Comparison of ENCODE assay signal across 11 cellular contexts in genomic region chr10:77907900-77908717, GRCh38. TPM values are rescaled to one million over a fixed set of nuclear protein-coding genes. Genes with fewer than 3 reads are reported as not detected.
DNase-seq lines count a peak whose midpoint lies in the region; ATAC-seq and TF ChIP-seq lines count a peak whose summit lies in the region.
"Had no signal": no experiment of that assay in that cellular context is flagged by ENCODE, and none has a peak within 500 bp of the region (broad histone marks: within the 10 kb centered on the region; RNA-seq: fewer than 3 reads in every experiment).

No MANE protein-coding gene starts in this region.

- no peaks in the 10 kb centered on the region for H4K20me1 ChIP-seq in OCI-LY7 (ENCODE audit: insufficient read depth, low read length)

- no peaks in the 10 kb centered on the region for H3K36me3 Mint-ChIP-seq in activated CD4-positive, alpha-beta T cell treated with anti-CD3 and anti-CD28 coated beads for 36 hours (ENCODE audit: low read depth)
- H3K36me3 Mint-ChIP-seq in stimulated activated memory B cell treated with anti-CD40 and anti-IgM and Interleukin-4, amounts not matched to agents 10 μg/mL and 1 μg/mL and 100 μg/mL, for 72 hours: no peaks in the 10 kb centered on the region
- H3K36me3 Mint-ChIP-seq in activated T-helper 17 cell treated with anti-CD3 and anti-CD28 coated beads, Interleukin-2, amount 50 U/mL, for 72 hours (ENCODE audit: low read depth): no peaks in the 10 kb centered on the region
- no peaks in the 10 kb centered on the region for H3K36me3 Mint-ChIP-seq in naive thymus-derived CD8-positive, alpha-beta T cell
- H3K36me3 Mint-ChIP-seq: CD14-positive monocyte had no signal

- TF ChIP-seq POLR2A in erythroblast (IDR thresholded peaks at IDR 0.05; ENCODE audit: low read length): no peak

- no peaks in the 10 kb centered on the region for H3K4me1 ChIP-seq in OCI-LY7 (ENCODE audit: insufficient read depth, low read length, poor library complexity, severe bottlenecking)

- BruUV-seq in OCI-LY7 (replicated peaks; lab: Mats Ljungman, UMichigan): no TSS peak

- peak; percentile 20 for DNase-seq in activated CD4-positive, alpha-beta T cell treated with anti-CD3 and anti-CD28 coated beads for 36 hours
- DNase-seq in activated CD4-positive, alpha-beta T cell treated with anti-CD3 and anti-CD28 coated beads for 1 hour: no peak
- DNase-seq in OCI-LY7 (ENCODE audit: low spot score) (peak; percentile 18), erythroblast (lab: John Stamatoyannopoulos, UW) (peak; percentile 31 to 50)
- no peak for DNase-seq in naive thymus-derived CD8-positive, alpha-beta T cell

- H3K4me1 Mint-ChIP-seq in activated CD4-positive, alpha-beta T cell treated with anti-CD3 and anti-CD28 coated beads for 36 hours: no peaks in the 10 kb centered on the region
- H3K4me1 Mint-ChIP-seq in stimulated activated memory B cell treated with anti-CD40 and anti-IgM and Interleukin-4, amounts not matched to agents 10 μg/mL and 1 μg/mL and 100 μg/mL, for 72 hours: peaks cover 7% of the 10 kb centered on the region
- H3K4me1 Mint-ChIP-seq in activated T-helper 17 cell treated with anti-CD3 and anti-CD28 coated beads, Interleukin-2, amount 50 U/mL, for 72 hours: no peaks in the 10 kb centered on the region
- peaks cover 0 to 3% (median 0%) of the 10 kb centered on the region in 4 donors for H3K4me1 Mint-ChIP-seq in naive thymus-derived CD8-positive, alpha-beta T cell

- H3K27me3 Mint-ChIP-seq in activated CD4-positive, alpha-beta T cell treated with anti-CD3 and anti-CD28 coated beads for 36 hours: peaks cover 4% of the 10 kb centered on the region
- H3K27me3 Mint-ChIP-seq in stimulated activated memory B cell treated with anti-CD40 and anti-IgM and Interleukin-4, amounts not matched to agents 10 μg/mL and 1 μg/mL and 100 μg/mL, for 72 hours: peaks cover 40% of the 10 kb centered on the region
- H3K27me3 Mint-ChIP-seq in activated T-helper 17 cell treated with anti-CD3 and anti-CD28 coated beads, Interleukin-2, amount 50 U/mL, for 72 hours: peaks cover 9% of the 10 kb centered on the region
- H3K27me3 Mint-ChIP-seq in naive thymus-derived CD8-positive, alpha-beta T cell: peaks cover 0 to 17% (median 6%) of the 10 kb centered on the region in 5 donors

- H3K4me2 ChIP-seq in OCI-LY7 (ENCODE audit: low read length): no peak overlapping the region

- H3K4me3 ChIP-seq in OCI-LY7 (ENCODE audit: low read depth, low read length, poor library complexity, severe bottlenecking): no peak overlapping the region

- H3K79me2 ChIP-seq in OCI-LY7 (ENCODE audit: insufficient read depth, low read depth, low read length): no peaks in the 10 kb centered on the region

- TF ChIP-seq CTCF in OCI-LY7 (conservative IDR thresholded peaks at IDR 0.05; ENCODE audit: low read length): peak; percentile 60

- H3K9me3 Mint-ChIP-seq in activated CD4-positive, alpha-beta T cell treated with anti-CD3 and anti-CD28 coated beads for 36 hours (ENCODE audit: low read depth): no peaks in the 10 kb centered on the region
- H3K9me3 Mint-ChIP-seq in stimulated activated memory B cell treated with anti-CD40 and anti-IgM and Interleukin-4, amounts not matched to agents 10 μg/mL and 1 μg/mL and 100 μg/mL, for 72 hours: no peaks in the 10 kb centered on the region
- no peaks in the 10 kb centered on the region for H3K9me3 Mint-ChIP-seq in activated T-helper 17 cell treated with anti-CD3 and anti-CD28 coated beads, Interleukin-2, amount 50 U/mL, for 72 hours
- H3K9me3 Mint-ChIP-seq in naive thymus-derived CD8-positive, alpha-beta T cell: no peaks in the 10 kb centered on the region
- H3K9me3 Mint-ChIP-seq: activated T-helper 1 cell treated with anti-CD3 and anti-CD28 coated beads, Interleukin-12 subunit alpha, Interleukin-12 subunit beta, Interleukin-2, Interleukin-4 antibody, amounts not matched to agents 30 ng/mL and 10 ng/mL and 1 ng/mL, durations not matched to agents 14 hours and 24 hours and 36 hours; T-helper 2 cell treated with Interferon-gamma antibody and Interleukin-4, amounts not matched to agents 5 μg/mL and 100 μg/mL, for 36 hours had no signal

- H3K9me2 ChIP-seq in OCI-LY7 (ENCODE audit: insufficient read depth, low read length): no peaks in the 10 kb centered on the region

- POLR2A ChIA-PET in activated CD4-positive, alpha-beta T cell treated with anti-CD3 and anti-CD28 coated beads for 36 hours (lab: Charles Lee): no interaction called here
- POLR2A ChIA-PET in OCI-LY7 (lab: Charles Lee): no interaction called here
- POLR2A ChIA-PET in naive thymus-derived CD8-positive, alpha-beta T cell (lab: Charles Lee): no interaction called here

- intact Hi-C loops in activated CD4-positive, alpha-beta T cell treated with anti-CD3 and anti-CD28 coated beads for 36 hours (cut with DNase I, micrococcal nuclease): no loop called here
- intact Hi-C loops in OCI-LY7 (cut with micrococcal nuclease; ENCODE audit: unreplicated experiment): no loop called here

- H3K36me3 ChIP-seq in OCI-LY7 (ENCODE audit: insufficient read depth, low read length): no peaks in the 10 kb centered on the region

- H3K27ac Mint-ChIP-seq in activated CD4-positive, alpha-beta T cell treated with anti-CD3 and anti-CD28 coated beads for 36 hours: no peak overlapping the region
- no peak overlapping the region for H3K27ac Mint-ChIP-seq in stimulated activated memory B cell treated with anti-CD40 and anti-IgM and Interleukin-4, amounts not matched to agents 10 μg/mL and 1 μg/mL and 100 μg/mL, for 72 hours
- no peak overlapping the region for H3K27ac Mint-ChIP-seq in activated T-helper 17 cell treated with anti-CD3 and anti-CD28 coated beads, Interleukin-2, amount 50 U/mL, for 72 hours
- peak overlapping the region in 1 of 10 donors; percentile 50 for H3K27ac Mint-ChIP-seq in naive thymus-derived CD8-positive, alpha-beta T cell
- H3K27ac Mint-ChIP-seq: activated T-helper 1 cell treated with anti-CD3 and anti-CD28 coated beads, Interleukin-12 subunit alpha, Interleukin-12 subunit beta, Interleukin-2, Interleukin-4 antibody, amounts not matched to agents 30 ng/mL and 10 ng/mL and 1 ng/mL, durations not matched to agents 14 hours and 24 hours and 36 hours; T-helper 2 cell treated with Interferon-gamma antibody and Interleukin-4, amounts not matched to agents 5 μg/mL and 100 μg/mL, for 36 hours had no signal

- H3K9me3 ChIP-seq in OCI-LY7 (ENCODE audit: low read length): no peaks in the 10 kb centered on the region

- no peak for ATAC-seq in activated CD4-positive, alpha-beta T cell treated with anti-CD3 and anti-CD28 coated beads for 36 hours
- ATAC-seq in stimulated activated memory B cell treated with anti-CD40 and anti-IgM and Interleukin-4, amounts not matched to agents 10 μg/mL and 1 μg/mL and 100 μg/mL, for 72 hours: peak; percentile 56
- no peak for ATAC-seq in HG03175 (IDR thresholded peaks at IDR 0.05; ENCODE audit: unreplicated experiment)
- no peak for ATAC-seq in activated T-helper 17 cell treated with anti-CD3 and anti-CD28 coated beads, Interleukin-2, amount 50 U/mL, for 72 hours (replicated peaks)
- no peak for ATAC-seq in naive thymus-derived CD8-positive, alpha-beta T cell

- no peak overlapping the region for H2AFZ ChIP-seq in OCI-LY7 (ENCODE audit: low read length)

- H3K4me3 Mint-ChIP-seq in activated CD4-positive, alpha-beta T cell treated with anti-CD3 and anti-CD28 coated beads for 36 hours: no peak overlapping the region
- no peak overlapping the region for H3K4me3 Mint-ChIP-seq in stimulated activated memory B cell treated with anti-CD40 and anti-IgM and Interleukin-4, amounts not matched to agents 10 μg/mL and 1 μg/mL and 100 μg/mL, for 72 hours
- no peak overlapping the region for H3K4me3 Mint-ChIP-seq in activated T-helper 17 cell treated with anti-CD3 and anti-CD28 coated beads, Interleukin-2, amount 50 U/mL, for 72 hours
- H3K4me3 Mint-ChIP-seq in naive thymus-derived CD8-positive, alpha-beta T cell: no peak overlapping the region
- H3K4me3 Mint-ChIP-seq: activated T-helper 1 cell treated with anti-CD3 and anti-CD28 coated beads, Interleukin-12 subunit alpha, Interleukin-12 subunit beta, Interleukin-2, Interleukin-4 antibody, amounts not matched to agents 30 ng/mL and 10 ng/mL and 1 ng/mL, durations not matched to agents 14 hours and 24 hours and 36 hours; CD14-positive monocyte; T-helper 2 cell treated with Interferon-gamma antibody and Interleukin-4, amounts not matched to agents 5 μg/mL and 100 μg/mL, for 36 hours had no signal

- CTCF ChIA-PET in activated CD4-positive, alpha-beta T cell treated with anti-CD3 and anti-CD28 coated beads for 36 hours (lab: Charles Lee): no interaction called here
- CTCF ChIA-PET in OCI-LY7 (lab: Charles Lee; ENCODE audit: unreplicated experiment): no interaction called here

- H3K27ac ChIP-seq in OCI-LY7 (ENCODE audit: low read depth, low read length, poor library complexity, severe bottlenecking): no peak overlapping the region

RNA-seq across cellular contexts. Expression of gene DLG5, which starts 18.4 kb away (rescaled TPM):
- 1 to 10 TPM; 2.1 to 2.3 TPM for total RNA-seq in activated CD4-positive, alpha-beta T cell treated with anti-CD3 and anti-CD28 coated beads for 36 hours
- 0.13 TPM in 1 of 2 replicates, not detected in the other for total RNA-seq in OCI-LY7 (2014; rRNA removed; shearing (Covaris generic))
- 0.17 and 0.27 TPM in 2 replicates for total RNA-seq in OCI-LY7 (2022)
- total RNA-seq in activated T-helper 17 cell treated with anti-CD3 and anti-CD28 coated beads, Interleukin-2, amount 50 U/mL, for 72 hours: 1 to 10 TPM; 3.0 to 7.1 TPM
- total RNA-seq in naive thymus-derived CD8-positive, alpha-beta T cell: under 1 TPM; 0.30 to 0.55 TPM
- polyA plus RNA-seq in naive thymus-derived CD8-positive, alpha-beta T cell: under 1 TPM in 2 of 3 donors, not detected in 1; 0.04 to 0.54 TPM

Comparison
In these comparisons a context has a peak if more than half of its experiments do, and no peak if none do; other contexts are left out.
1. DNase-seq: peak in activated CD4-positive, alpha-beta T cell treated with anti-CD3 and anti-CD28 coated beads for 36 hours (single experiment), OCI-LY7 (single experiment) and erythroblast (2 of 2); none in activated CD4-positive, alpha-beta T cell treated with anti-CD3 and anti-CD28 coated beads for 1 hour (single experiment) and naive thymus-derived CD8-positive, alpha-beta T cell (0 of 10).